19 cellular contexts compared by ENCODE assay signal in genomic region chr17:30840775-30841174, GRCh38. TPM values are rescaled to one million over a fixed set of nuclear protein-coding genes. Genes with fewer than 3 reads are reported as not detected.
A peak's percentile ranks its signal among the peaks of the same experiment; 100 is the strongest.
DNase-seq lines count a peak whose midpoint lies in the region; ATAC-seq and TF ChIP-seq lines count a peak whose summit lies in the region.
"Had no signal": no experiment of that assay in that cellular context is flagged by ENCODE, and none has a peak within 500 bp of the region (broad histone marks: within the 10 kb centered on the region; RNA-seq: fewer than 3 reads in every experiment).

No MANE protein-coding gene starts in this region.

- intact Hi-C loops in left lung (cut with DNase I) = no loop called here
- intact Hi-C loops in spleen (cut with DNase I; ENCODE audit: low total_unique reads) = no loop called here
- intact Hi-C loops in activated naive CD4-positive, alpha-beta T cell treated with anti-CD3 and anti-CD28 coated beads for 36 hours (cut with micrococcal nuclease) = no loop called here

- no peaks in the 10 kb centered on the region for H3K36me3 ChIP-seq in left lung
- H3K36me3 ChIP-seq in spleen = peaks cover 0 to 50% (median 0%) of the 10 kb centered on the region in 6 donors

- H3K9me3 Mint-ChIP-seq in activated naive CD4-positive, alpha-beta T cell treated with anti-CD3 and anti-CD28 coated beads for 36 hours = no peaks in the 10 kb centered on the region

- H3K27me3 ChIP-seq in left lung = no peaks in the 10 kb centered on the region
- H3K27me3 ChIP-seq in spleen (replicated peaks in 1 of 7) = no peaks in the 10 kb centered on the region

- no peak for TF ChIP-seq POLR2A in spleen (IDR thresholded peaks at IDR 0.05)

- 66 to 93% (median 71%) methylated on average over 8 of the region's 8 CpGs for WGBS in spleen, 5 donors

- H3K4me1 Mint-ChIP-seq in activated naive CD4-positive, alpha-beta T cell treated with anti-CD3 and anti-CD28 coated beads for 36 hours (ENCODE audit: low read depth) = no peaks in the 10 kb centered on the region

- DNase-seq in CD1c-positive myeloid dendritic cell (ENCODE audit: extremely low spot score) (peak; percentile 70), NOMO-1 treated with DMSO at 0.1 percent for 48 hours (lab: John Stamatoyannopoulos, UW; ENCODE audit: unreplicated experiment) (peak; percentile 78), left lung (no peak), spleen (no peak), EL (no peak), coronary artery (ENCODE audit: low spot score) (no peak)
- DNase-seq in activated naive CD4-positive, alpha-beta T cell treated with anti-CD3 and anti-CD28 coated beads for 36 hours = no peak
- DNase-seq: COR-L47, DMS153, NCI-H1092, NCI-H146, NCI-H2081, NCI-H510A treated with DMSO at 0.1 percent for 48 hours, NCI-H82, Right ventricle myocardium superior had no signal

- peak; percentile 42 for ATAC-seq in left lung
- no peak for ATAC-seq in HG03378 (IDR thresholded peaks at IDR 0.05; ENCODE audit: unreplicated experiment)
- ATAC-seq: K562 had no signal

- CTCF ChIA-PET in activated naive CD4-positive, alpha-beta T cell treated with anti-CD3 and anti-CD28 coated beads for 36 hours (lab: Charles Lee) = no interaction called here

- no peak for TF ChIP-seq CTCF in left lung (IDR thresholded peaks at IDR 0.05)
- TF ChIP-seq CTCF in spleen (IDR thresholded peaks at IDR 0.05 in 8 of 11, conservative IDR thresholded peaks at IDR 0.05 in 3 of 11) = no peak
- TF ChIP-seq CTCF in coronary artery (IDR thresholded peaks at IDR 0.05) = no peak

- H3K4me3 ChIP-seq in left lung = peak overlapping the region in 1 of 2 donors; percentile 13
- peak overlapping the region in 2 of 8 donors; percentile 6 to 42 for H3K4me3 ChIP-seq in spleen
- H3K4me3 ChIP-seq in coronary artery = no peak overlapping the region
- H3K4me3 ChIP-seq: HAP-1, K562 had no signal

- H3K9me3 ChIP-seq in left lung (no peaks in the 10 kb centered on the region), spleen (no peaks in the 10 kb centered on the region)
- H3K9me3 ChIP-seq: HAP-1 had no signal

- H3K27me3 Mint-ChIP-seq in activated naive CD4-positive, alpha-beta T cell treated with anti-CD3 and anti-CD28 coated beads for 36 hours (ENCODE audit: low read depth) = no peaks in the 10 kb centered on the region

- H3K4me1 ChIP-seq in left lung (no peaks in the 10 kb centered on the region), spleen (peaks cover 0 to 15% (median 0%) of the 10 kb centered on the region in 6 donors)
- H3K4me1 ChIP-seq: HAP-1 had no signal

- no peak overlapping the region for H3K4me3 Mint-ChIP-seq in activated naive CD4-positive, alpha-beta T cell treated with anti-CD3 and anti-CD28 coated beads for 36 hours

- H3K36me3 Mint-ChIP-seq in activated naive CD4-positive, alpha-beta T cell treated with anti-CD3 and anti-CD28 coated beads for 36 hours (ENCODE audit: low read depth) = peaks cover 30% of the 10 kb centered on the region

- H3K27ac ChIP-seq in left lung = peak overlapping the region in 1 of 2 donors; percentile 91
- peak overlapping the region; percentile 43 to 84 (median 78) for H3K27ac ChIP-seq in spleen
- H3K27ac ChIP-seq in coronary artery = peak overlapping the region in 1 of 2 donors; percentile 38
- H3K27ac ChIP-seq: C4-2B had no signal

- no peak overlapping the region for H3K27ac Mint-ChIP-seq in activated naive CD4-positive, alpha-beta T cell treated with anti-CD3 and anti-CD28 coated beads for 36 hours

RNA-seq across cellular contexts. Expression of gene ATAD5, which starts 9.0 kb away (rescaled TPM):
- 1 to 10 TPM; 2.6 to 4.4 TPM for total RNA-seq in left lung
- 1 to 10 TPM; 3.5 to 7.4 (median 4.5) TPM for total RNA-seq in spleen
- polyA plus RNA-seq in spleen = under 1 TPM; 0.61 to 0.80 (median 0.67) TPM
- 10 to 100 TPM; 33.3 to 33.5 TPM for total RNA-seq in activated naive CD4-positive, alpha-beta T cell treated with anti-CD3 and anti-CD28 coated beads for 36 hours

RNA-seq across cellular contexts. Expression of gene CRLF3, which starts 16.3 kb away (rescaled TPM):
- total RNA-seq in left lung = 10 to 100 TPM; 13.1 to 26.4 TPM
- 10 to 100 TPM; 44.3 to 51.9 (median 49.0) TPM for total RNA-seq in spleen
- 10 to 100 TPM; 21.0 to 28.2 (median 24.4) TPM for polyA plus RNA-seq in spleen
- total RNA-seq in activated naive CD4-positive, alpha-beta T cell treated with anti-CD3 and anti-CD28 coated beads for 36 hours = 10 to 100 TPM; 47.1 to 47.7 TPM

Comparison
In these comparisons a context has a peak if more than half of its experiments do, and no peak if none do; other contexts are left out.
1. DNase-seq: peak in CD1c-positive myeloid dendritic cell (single experiment) and NOMO-1 treated with DMSO at 0.1 percent for 48 hours (single experiment); none in left lung (0 of 2), spleen (single experiment), EL (single experiment), activated naive CD4-positive, alpha-beta T cell treated with anti-CD3 and anti-CD28 coated beads for 36 hours (single experiment) and coronary artery (single experiment).
2. RNA of gene ATAD5, which starts 9.0 kb away (total RNA-seq): 33.3 to 33.5 TPM in activated naive CD4-positive, alpha-beta T cell treated with anti-CD3 and anti-CD28 coated beads for 36 hours; 3.5 to 7.4 TPM in spleen and 2.6 to 4.4 TPM in left lung; every median in the first group is over 4 times any median in the second.